1 cellular context compared by ENCODE assay signal in genomic region chr13:52751196-52751595, GRCh38.
TF ChIP-seq lines count a peak whose summit lies in the region.

No MANE protein-coding gene starts in this region.

TF ChIP-seq in H1, 55 proteins besides CTCF, POLR2A, EP300 and RAD21:
- TF ChIP-seq SRF (IDR thresholded peaks at IDR 0.05; ENCODE audit: low read depth, low read length): no peak
- no peak for TF ChIP-seq SP4 (IDR thresholded peaks at IDR 0.05; ENCODE audit: low read length)
- TF ChIP-seq POLR2AphosphoS5 (IDR thresholded peaks at IDR 0.05; ENCODE audit: low read depth, low read length): no peak
- TF ChIP-seq HDAC6 (IDR thresholded peaks at IDR 0.05; ENCODE audit: low read depth, low read length): no peak
- TF ChIP-seq, protein P1, sequence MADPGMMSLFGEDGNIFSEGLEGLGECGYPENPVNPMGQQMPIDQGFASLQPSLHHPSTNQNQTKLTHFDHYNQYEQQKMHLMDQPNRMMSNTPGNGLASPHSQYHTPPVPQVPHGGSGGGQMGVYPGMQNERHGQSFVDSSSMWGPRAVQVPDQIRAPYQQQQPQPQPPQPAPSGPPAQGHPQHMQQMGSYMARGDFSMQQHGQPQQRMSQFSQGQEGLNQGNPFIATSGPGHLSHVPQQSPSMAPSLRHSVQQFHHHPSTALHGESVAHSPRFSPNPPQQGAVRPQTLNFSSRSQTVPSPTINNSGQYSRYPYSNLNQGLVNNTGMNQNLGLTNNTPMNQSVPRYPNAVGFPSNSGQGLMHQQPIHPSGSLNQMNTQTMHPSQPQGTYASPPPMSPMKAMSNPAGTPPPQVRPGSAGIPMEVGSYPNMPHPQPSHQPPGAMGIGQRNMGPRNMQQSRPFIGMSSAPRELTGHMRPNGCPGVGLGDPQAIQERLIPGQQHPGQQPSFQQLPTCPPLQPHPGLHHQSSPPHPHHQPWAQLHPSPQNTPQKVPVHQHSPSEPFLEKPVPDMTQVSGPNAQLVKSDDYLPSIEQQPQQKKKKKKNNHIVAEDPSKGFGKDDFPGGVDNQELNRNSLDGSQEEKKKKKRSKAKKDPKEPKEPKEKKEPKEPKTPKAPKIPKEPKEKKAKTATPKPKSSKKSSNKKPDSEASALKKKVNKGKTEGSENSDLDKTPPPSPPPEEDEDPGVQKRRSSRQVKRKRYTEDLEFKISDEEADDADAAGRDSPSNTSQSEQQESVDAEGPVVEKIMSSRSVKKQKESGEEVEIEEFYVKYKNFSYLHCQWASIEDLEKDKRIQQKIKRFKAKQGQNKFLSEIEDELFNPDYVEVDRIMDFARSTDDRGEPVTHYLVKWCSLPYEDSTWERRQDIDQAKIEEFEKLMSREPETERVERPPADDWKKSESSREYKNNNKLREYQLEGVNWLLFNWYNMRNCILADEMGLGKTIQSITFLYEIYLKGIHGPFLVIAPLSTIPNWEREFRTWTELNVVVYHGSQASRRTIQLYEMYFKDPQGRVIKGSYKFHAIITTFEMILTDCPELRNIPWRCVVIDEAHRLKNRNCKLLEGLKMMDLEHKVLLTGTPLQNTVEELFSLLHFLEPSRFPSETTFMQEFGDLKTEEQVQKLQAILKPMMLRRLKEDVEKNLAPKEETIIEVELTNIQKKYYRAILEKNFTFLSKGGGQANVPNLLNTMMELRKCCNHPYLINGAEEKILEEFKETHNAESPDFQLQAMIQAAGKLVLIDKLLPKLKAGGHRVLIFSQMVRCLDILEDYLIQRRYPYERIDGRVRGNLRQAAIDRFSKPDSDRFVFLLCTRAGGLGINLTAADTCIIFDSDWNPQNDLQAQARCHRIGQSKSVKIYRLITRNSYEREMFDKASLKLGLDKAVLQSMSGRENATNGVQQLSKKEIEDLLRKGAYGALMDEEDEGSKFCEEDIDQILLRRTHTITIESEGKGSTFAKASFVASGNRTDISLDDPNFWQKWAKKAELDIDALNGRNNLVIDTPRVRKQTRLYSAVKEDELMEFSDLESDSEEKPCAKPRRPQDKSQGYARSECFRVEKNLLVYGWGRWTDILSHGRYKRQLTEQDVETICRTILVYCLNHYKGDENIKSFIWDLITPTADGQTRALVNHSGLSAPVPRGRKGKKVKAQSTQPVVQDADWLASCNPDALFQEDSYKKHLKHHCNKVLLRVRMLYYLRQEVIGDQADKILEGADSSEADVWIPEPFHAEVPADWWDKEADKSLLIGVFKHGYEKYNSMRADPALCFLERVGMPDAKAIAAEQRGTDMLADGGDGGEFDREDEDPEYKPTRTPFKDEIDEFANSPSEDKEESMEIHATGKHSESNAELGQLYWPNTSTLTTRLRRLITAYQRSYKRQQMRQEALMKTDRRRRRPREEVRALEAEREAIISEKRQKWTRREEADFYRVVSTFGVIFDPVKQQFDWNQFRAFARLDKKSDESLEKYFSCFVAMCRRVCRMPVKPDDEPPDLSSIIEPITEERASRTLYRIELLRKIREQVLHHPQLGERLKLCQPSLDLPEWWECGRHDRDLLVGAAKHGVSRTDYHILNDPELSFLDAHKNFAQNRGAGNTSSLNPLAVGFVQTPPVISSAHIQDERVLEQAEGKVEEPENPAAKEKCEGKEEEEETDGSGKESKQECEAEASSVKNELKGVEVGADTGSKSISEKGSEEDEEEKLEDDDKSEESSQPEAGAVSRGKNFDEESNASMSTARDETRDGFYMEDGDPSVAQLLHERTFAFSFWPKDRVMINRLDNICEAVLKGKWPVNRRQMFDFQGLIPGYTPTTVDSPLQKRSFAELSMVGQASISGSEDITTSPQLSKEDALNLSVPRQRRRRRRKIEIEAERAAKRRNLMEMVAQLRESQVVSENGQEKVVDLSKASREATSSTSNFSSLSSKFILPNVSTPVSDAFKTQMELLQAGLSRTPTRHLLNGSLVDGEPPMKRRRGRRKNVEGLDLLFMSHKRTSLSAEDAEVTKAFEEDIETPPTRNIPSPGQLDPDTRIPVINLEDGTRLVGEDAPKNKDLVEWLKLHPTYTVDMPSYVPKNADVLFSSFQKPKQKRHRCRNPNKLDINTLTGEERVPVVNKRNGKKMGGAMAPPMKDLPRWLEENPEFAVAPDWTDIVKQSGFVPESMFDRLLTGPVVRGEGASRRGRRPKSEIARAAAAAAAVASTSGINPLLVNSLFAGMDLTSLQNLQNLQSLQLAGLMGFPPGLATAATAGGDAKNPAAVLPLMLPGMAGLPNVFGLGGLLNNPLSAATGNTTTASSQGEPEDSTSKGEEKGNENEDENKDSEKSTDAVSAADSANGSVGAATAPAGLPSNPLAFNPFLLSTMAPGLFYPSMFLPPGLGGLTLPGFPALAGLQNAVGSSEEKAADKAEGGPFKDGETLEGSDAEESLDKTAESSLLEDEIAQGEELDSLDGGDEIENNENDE (IDR thresholded peaks at IDR 0.05; ENCODE audit: insufficient replicate concordance, low read length): no peak
TF ChIP-seq in H1: peak in this region for 0.
